ENCODE assay signal across 13 cellular contexts in genomic region chr6:2063547-2063946, GRCh38.
"Had no signal": no experiment of that assay in that cellular context is flagged by ENCODE, and none has a peak within 500 bp of the region (broad histone marks: within the 10 kb centered on the region; RNA-seq: fewer than 3 reads in every experiment).

No MANE protein-coding gene starts in this region.

- H3K36me3 ChIP-seq: upper lobe of right lung had no signal

- H3K9me3 ChIP-seq: psoas muscle, testis, upper lobe of right lung had no signal

- DNase-seq: activated naive CD4-positive, alpha-beta T cell treated with Interleukin-2 at 50 U/mL for 16 hours; anterior cingulate cortex; effector memory CD4-positive, alpha-beta T cell; foreskin keratinocyte; kidney glomerular epithelial cell; mesenchymal stem cell; psoas muscle; stimulated activated CD4-positive, alpha-beta T cell treated with anti-CD3 and anti-CD28 coated beads, Interleukin-1b, Interleukin-23, amount 100 ng/mL, for 48 hours; stimulated activated naive CD8-positive, alpha-beta T cell treated with anti-CD3 and anti-CD28 coated beads, Interleukin-15, amount 100 ng/mL, for 72 hours; testis; upper lobe of right lung had no signal

- H3K27ac ChIP-seq: foreskin keratinocyte, psoas muscle, testis, upper lobe of right lung had no signal

- ATAC-seq: activated T-helper 17 cell treated with anti-CD3 and anti-CD28 coated beads, Interleukin-2, amount 50 U/mL, for 72 hours; foreskin keratinocyte; psoas muscle; sciatic nerve; stimulated activated naive CD8-positive, alpha-beta T cell treated with anti-CD3 and anti-CD28 coated beads, Interleukin-15, amount 100 ng/mL, for 72 hours; upper lobe of right lung had no signal

- H3K4me1 ChIP-seq: psoas muscle, testis, upper lobe of right lung had no signal

- H3K4me3 ChIP-seq: psoas muscle, testis, upper lobe of right lung had no signal

- H3K27me3 ChIP-seq: foreskin keratinocyte, testis, upper lobe of right lung had no signal
